7 cellular contexts compared by ENCODE assay signal in the genomic region with DNA sequence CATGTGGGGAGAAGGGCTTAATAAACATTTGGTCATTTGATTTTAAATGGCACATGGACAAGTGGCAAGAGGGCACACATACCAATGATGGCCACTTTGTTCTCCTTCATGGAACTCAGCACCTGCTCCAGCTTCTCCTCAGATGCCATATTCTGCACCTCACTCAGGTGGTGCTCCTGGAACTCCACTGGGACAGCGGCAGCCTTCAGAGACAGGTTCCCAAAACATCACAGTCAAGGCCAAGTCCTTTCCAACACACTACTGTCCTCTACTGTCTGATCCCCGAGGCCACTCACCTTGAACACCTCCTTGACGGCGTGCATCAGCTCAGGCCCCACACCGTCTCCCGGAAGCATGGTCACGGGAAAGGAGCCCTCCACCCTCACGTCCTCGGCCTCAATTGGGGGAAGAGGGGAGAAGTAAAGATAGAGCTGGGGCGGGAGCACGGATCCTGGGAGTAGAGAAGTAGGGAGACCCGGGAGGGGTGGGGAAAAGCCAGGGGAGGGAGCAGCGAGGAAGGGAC. TPM values are rescaled to one million over a fixed set of nuclear protein-coding genes. Genes with fewer than 3 reads are reported as not detected.
DNase-seq lines count a peak whose midpoint lies in the region; ATAC-seq and TF ChIP-seq lines count a peak whose summit lies in the region.

No MANE protein-coding gene starts in this region.

- peaks cover 20% of the 10 kb centered on the region for H3K4me1 Mint-ChIP-seq in activated CD8-positive, alpha-beta T cell treated with anti-CD3 and anti-CD28 coated beads for 36 hours (ENCODE audit: low read depth)
- peaks cover 34% of the 10 kb centered on the region for H3K4me1 Mint-ChIP-seq in stimulated activated memory B cell treated with anti-CD40 and anti-IgM and Interleukin-4, amounts not matched to agents 10 μg/mL and 1 μg/mL and 100 μg/mL, for 72 hours

- H3K4me3 Mint-ChIP-seq in activated CD8-positive, alpha-beta T cell treated with anti-CD3 and anti-CD28 coated beads for 36 hours: peak overlapping the region; percentile 86
- peak overlapping the region; percentile 84 for H3K4me3 Mint-ChIP-seq in stimulated activated memory B cell treated with anti-CD40 and anti-IgM and Interleukin-4, amounts not matched to agents 10 μg/mL and 1 μg/mL and 100 μg/mL, for 72 hours

- H3K27me3 ChIP-seq in iPS DF 6.9 (ENCODE audit: control insufficient read depth, insufficient read depth, low read length): no peaks in the 10 kb centered on the region

- H3K27ac ChIP-seq in iPS DF 6.9 (ENCODE audit: low read length): no peak overlapping the region

- no CpG with 5 or more reads among the region's 13 CpGs for WGBS in iPS DF 6.9 (ENCODE audit: insufficient coverage, insufficient read length)

- no peaks in the 10 kb centered on the region for H3K27me3 Mint-ChIP-seq in activated CD8-positive, alpha-beta T cell treated with anti-CD3 and anti-CD28 coated beads for 36 hours
- H3K27me3 Mint-ChIP-seq in stimulated activated memory B cell treated with anti-CD40 and anti-IgM and Interleukin-4, amounts not matched to agents 10 μg/mL and 1 μg/mL and 100 μg/mL, for 72 hours: peaks cover 6% of the 10 kb centered on the region

- POLR2A ChIA-PET in activated CD8-positive, alpha-beta T cell treated with anti-CD3 and anti-CD28 coated beads for 36 hours (lab: Charles Lee): interaction anchor here (1.3 to 10.0 kb wide), 5 partner anchors 9 to 193 kb away, joined by 3 to 156 read pairs (median 6); partner anchors contain the start of gene NOP56

- no peaks in the 10 kb centered on the region for H3K9me3 Mint-ChIP-seq in activated CD8-positive, alpha-beta T cell treated with anti-CD3 and anti-CD28 coated beads for 36 hours
- H3K9me3 Mint-ChIP-seq in stimulated activated memory B cell treated with anti-CD40 and anti-IgM and Interleukin-4, amounts not matched to agents 10 μg/mL and 1 μg/mL and 100 μg/mL, for 72 hours: no peaks in the 10 kb centered on the region

- H3K4me1 ChIP-seq in iPS DF 6.9 (ENCODE audit: control insufficient read depth, insufficient read depth, low read length): no peaks in the 10 kb centered on the region; the same call in 1 of the 2 replicates

- intact Hi-C loops in activated CD8-positive, alpha-beta T cell treated with anti-CD3 and anti-CD28 coated beads for 36 hours (cut with micrococcal nuclease): no loop called here
- intact Hi-C loops in posterior vena cava (cut with DNase I): no loop called here

- peak overlapping the region; percentile 80 for H3K4me3 ChIP-seq in iPS DF 6.9 (ENCODE audit: low read length)

- H3K36me3 Mint-ChIP-seq in activated CD8-positive, alpha-beta T cell treated with anti-CD3 and anti-CD28 coated beads for 36 hours (ENCODE audit: low read depth): peaks cover 27% of the 10 kb centered on the region
- peaks cover 37% of the 10 kb centered on the region for H3K36me3 Mint-ChIP-seq in stimulated activated memory B cell treated with anti-CD40 and anti-IgM and Interleukin-4, amounts not matched to agents 10 μg/mL and 1 μg/mL and 100 μg/mL, for 72 hours

- ATAC-seq in HG02678 (IDR thresholded peaks at IDR 0.05; ENCODE audit: unreplicated experiment) (peak; percentile 6), GM19351 (IDR thresholded peaks at IDR 0.05; ENCODE audit: unreplicated experiment) (no peak)
- no peak for ATAC-seq in activated CD8-positive, alpha-beta T cell treated with anti-CD3 and anti-CD28 coated beads for 36 hours
- no peak for ATAC-seq in stimulated activated memory B cell treated with anti-CD40 and anti-IgM and Interleukin-4, amounts not matched to agents 10 μg/mL and 1 μg/mL and 100 μg/mL, for 72 hours

- H3K9me3 ChIP-seq in iPS DF 6.9 (ENCODE audit: control insufficient read depth, insufficient read depth, low read length): no peaks in the 10 kb centered on the region

- H3K27ac Mint-ChIP-seq in activated CD8-positive, alpha-beta T cell treated with anti-CD3 and anti-CD28 coated beads for 36 hours: peak overlapping the region; percentile 98
- H3K27ac Mint-ChIP-seq in stimulated activated memory B cell treated with anti-CD40 and anti-IgM and Interleukin-4, amounts not matched to agents 10 μg/mL and 1 μg/mL and 100 μg/mL, for 72 hours: peak overlapping the region; percentile 88

- DNase-seq in activated CD8-positive, alpha-beta T cell treated with anti-CD3 and anti-CD28 coated beads for 36 hours: no peak
- DNase-seq in iPS DF 6.9 (ENCODE audit: low read depth, low spot score): no peak
- no peak for DNase-seq in NCI-H526 treated with DMSO at 0.1 percent for 48 hours (lab: John Stamatoyannopoulos, UW)
- no peak for DNase-seq in posterior vena cava (ENCODE audit: low spot score)

- no peak for TF ChIP-seq CTCF in activated CD8-positive, alpha-beta T cell treated with anti-CD3 and anti-CD28 coated beads for 36 hours (IDR thresholded peaks at IDR 0.05)

- H3K36me3 ChIP-seq in iPS DF 6.9 (ENCODE audit: control insufficient read depth, insufficient read depth, low read length): peaks cover 24% of the 10 kb centered on the region

- CTCF ChIA-PET in activated CD8-positive, alpha-beta T cell treated with anti-CD3 and anti-CD28 coated beads for 36 hours (lab: Charles Lee): interaction anchor here (1.2 kb wide), 1 partner anchor 25 kb away, joined by 3 read pairs; no protein-coding TSS in a partner anchor

RNA-seq across cellular contexts. Expression of gene IDH3B, which starts 0.6 kb away (rescaled TPM):
- total RNA-seq in activated CD8-positive, alpha-beta T cell treated with anti-CD3 and anti-CD28 coated beads for 36 hours: 100 to 1,000 TPM; 109 to 114 TPM
- total RNA-seq in posterior vena cava: 10 to 100 TPM; 47.3 to 48.3 TPM

RNA-seq across cellular contexts. Expression of gene NOP56, which starts 11.0 kb away (rescaled TPM):
- total RNA-seq in activated CD8-positive, alpha-beta T cell treated with anti-CD3 and anti-CD28 coated beads for 36 hours: 100 to 1,000 TPM; 587 to 596 TPM
- 10 to 100 TPM; 78.7 to 79.7 TPM for total RNA-seq in posterior vena cava

RNA-seq across cellular contexts. Expression of gene EBF4, which starts 29.2 kb away (rescaled TPM):
- 1 to 10 TPM; 1.1 to 1.2 TPM for total RNA-seq in activated CD8-positive, alpha-beta T cell treated with anti-CD3 and anti-CD28 coated beads for 36 hours
- total RNA-seq in posterior vena cava: 10 to 100 TPM; 11.1 to 17.4 TPM

Comparison
In these comparisons a context has a peak if more than half of its experiments do, and no peak if none do; other contexts are left out.
1. RNA of gene NOP56, which starts 11.0 kb away (total RNA-seq): 587 to 596 TPM in activated CD8-positive, alpha-beta T cell treated with anti-CD3 and anti-CD28 coated beads for 36 hours; 78.7 to 79.7 TPM in posterior vena cava; every median in the first group is over 4 times any median in the second.
2. RNA of gene EBF4, which starts 29.2 kb away (total RNA-seq): 11.1 to 17.4 TPM in posterior vena cava; 1.1 to 1.2 TPM in activated CD8-positive, alpha-beta T cell treated with anti-CD3 and anti-CD28 coated beads for 36 hours; every median in the first group is over 4 times any median in the second.